Comparison of ENCODE assay signal across 19 cellular contexts in the genomic region with DNA sequence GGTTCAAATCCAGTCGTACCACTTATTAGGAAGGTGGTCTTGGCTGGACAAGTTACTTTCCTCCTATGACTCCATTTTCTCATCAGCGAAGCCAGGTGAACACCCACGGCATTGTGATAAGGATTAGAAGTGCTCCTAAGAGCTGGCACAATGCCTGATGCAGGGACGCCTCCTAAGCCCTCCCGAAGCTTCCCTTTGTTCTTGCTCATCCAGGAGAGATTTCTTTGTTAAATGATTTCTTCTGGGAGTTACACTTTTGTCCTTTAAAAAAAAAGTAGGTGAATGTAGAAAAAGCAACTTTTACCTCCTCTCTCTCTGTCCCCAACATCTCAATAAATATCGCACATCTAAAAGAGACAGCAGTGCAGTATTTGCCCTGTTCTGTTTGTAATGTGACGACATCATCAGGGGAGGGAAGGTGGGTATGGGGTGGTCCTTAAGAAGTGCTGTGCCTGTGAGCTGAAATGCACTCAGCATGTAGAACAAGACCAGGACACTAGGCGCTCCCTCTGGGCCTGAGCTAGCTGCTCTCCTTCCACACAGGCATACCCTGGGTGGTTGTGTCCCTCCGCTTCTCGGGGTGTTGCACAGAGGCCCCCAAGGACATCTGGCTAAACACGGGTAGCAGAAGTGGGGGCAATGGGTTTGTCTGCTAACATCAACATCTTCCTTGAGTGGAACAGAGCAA. TPM values are rescaled to one million over a fixed set of nuclear protein-coding genes. Genes with fewer than 3 reads are reported as not detected.
DNase-seq lines count a peak whose midpoint lies in the region; TF ChIP-seq lines count a peak whose summit lies in the region.
"Had no signal": no experiment of that assay in that cellular context is flagged by ENCODE, and none has a peak within 500 bp of the region (broad histone marks: within the 10 kb centered on the region; RNA-seq: fewer than 3 reads in every experiment).

No MANE protein-coding gene starts in this region.

- WGBS in esophagus squamous epithelium, 2 donors: 46 to 54% methylated on average over 10 to 11 of the region's 11 CpGs

- H3K4me1 ChIP-seq in esophagus squamous epithelium: peaks cover 8 to 19% (median 10%) of the 10 kb centered on the region in 3 donors
- H3K4me1 ChIP-seq: transverse colon had no signal

- no peak for TF ChIP-seq POLR2A in esophagus squamous epithelium (IDR thresholded peaks at IDR 0.05)

- H3K4me3 ChIP-seq in esophagus squamous epithelium: no peak overlapping the region
- H3K4me3 ChIP-seq: hepatocyte, transverse colon had no signal

- no peak for TF ChIP-seq CTCF in esophagus squamous epithelium (IDR thresholded peaks at IDR 0.05)

- DNase-seq in NCI-H1417 (lab: John Stamatoyannopoulos, UW) (peak in 2 of 3 experiments; percentile 20 to 70), NCI-H1417 treated with DMSO at 0.1 percent for 48 hours (lab: John Stamatoyannopoulos, UW) (no peak), NCI-H510A treated with DMSO at 0.1 percent for 48 hours (lab: John Stamatoyannopoulos, UW) (peak; percentile 76), esophagus squamous epithelium (lab: John Stamatoyannopoulos, UW) (no peak), retina (peak; percentile 36), H4 (ENCODE audit: low spot score) (no peak), T-helper 1 cell (no peak)
- DNase-seq in activated CD4-positive, alpha-beta T cell treated with anti-CD3 and anti-CD28 coated beads, Interleukin-2, amount 50 U/mL, for 48 hours: no peak
- DNase-seq: activated CD8-positive, alpha-beta T cell treated with anti-CD3 and anti-CD28 coated beads, Interleukin-2, amount 10 ng/mL, durations not matched to agents 7 days and 5 days; activated T-cell treated with anti-CD3 and anti-CD28 coated beads, Interleukin-2, amount 50 U/mL, for 72 hours; left colon; NCI-H1694; PC-3; stimulated activated naive CD4-positive, alpha-beta T cell treated with Interleukin-2 at 50 U/mL for 16 hours; T-helper 17 cell; transverse colon had no signal

- no peaks in the 10 kb centered on the region for H3K9me3 ChIP-seq in esophagus squamous epithelium
- H3K9me3 ChIP-seq: transverse colon had no signal

- H3K36me3 ChIP-seq in esophagus squamous epithelium: no peaks in the 10 kb centered on the region
- H3K36me3 ChIP-seq: transverse colon had no signal

- H3K27ac ChIP-seq in esophagus squamous epithelium: peak overlapping the region; percentile 61 to 83 (median 75)
- H3K27ac ChIP-seq: hepatocyte, transverse colon had no signal

- intact Hi-C loops in esophagus squamous epithelium (cut with DNase I): no loop called here

- H3K27me3 ChIP-seq in esophagus squamous epithelium: peaks cover 0 to 4% (median 0%) of the 10 kb centered on the region in 4 donors
- H3K27me3 ChIP-seq: hepatocyte, transverse colon had no signal

RNA-seq across cellular contexts. Expression of a gene that starts 43.9 kb away (rescaled TPM):
- total RNA-seq in esophagus squamous epithelium: 10 to 100 TPM; 42.7 to 50.6 (median 46.5) TPM
- 0.14 and 0.99 TPM in 2 replicates for total RNA-seq in H4 (2014; rRNA removed; shearing (Covaris generic))
- total RNA-seq: A172, NCI-H460 had no signal

Comparison
In these comparisons a context has a peak if more than half of its experiments do, and no peak if none do; other contexts are left out.
1. DNase-seq: peak in NCI-H1417 (2 of 3), NCI-H510A treated with DMSO at 0.1 percent for 48 hours (single experiment) and retina (single experiment); none in NCI-H1417 treated with DMSO at 0.1 percent for 48 hours (single experiment), esophagus squamous epithelium (single experiment), H4 (single experiment), activated CD4-positive, alpha-beta T cell treated with anti-CD3 and anti-CD28 coated beads, Interleukin-2, amount 50 U/mL, for 48 hours (0 of 2) and T-helper 1 cell (0 of 5).
2. RNA of a gene that starts 43.9 kb away (total RNA-seq): 42.7 to 50.6 TPM in esophagus squamous epithelium; 0.14 to 0.99 TPM in H4; every median in the first group is over 10 times any median in the second.